In the genomic region with DNA sequence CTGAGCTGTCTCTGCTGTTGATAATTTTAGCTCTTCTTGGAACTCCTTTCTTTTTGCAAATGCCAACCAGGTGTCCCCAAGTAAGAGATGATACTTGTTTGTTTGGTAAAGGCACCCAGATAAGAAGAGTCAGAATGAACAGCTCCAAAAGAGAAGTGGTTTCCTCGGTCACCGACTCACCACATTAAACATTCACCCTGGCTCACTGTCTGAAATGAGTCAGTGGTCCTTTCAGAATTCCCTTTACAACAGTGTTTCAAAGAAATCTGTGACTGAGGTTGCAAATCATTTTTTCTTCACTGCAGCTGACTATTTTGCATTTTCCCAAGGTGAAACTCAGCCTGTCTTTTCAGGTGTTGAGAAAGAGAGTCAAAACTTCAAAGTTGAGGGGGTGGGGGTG, we compare ENCODE assay signal across 11 cellular contexts. TPM values are rescaled to one million over a fixed set of nuclear protein-coding genes. Genes with fewer than 3 reads are reported as not detected.
DNase-seq lines count a peak whose midpoint lies in the region; ATAC-seq and TF ChIP-seq lines count a peak whose summit lies in the region.
"Had no signal": no experiment of that assay in that cellular context is flagged by ENCODE, and none has a peak within 500 bp of the region (broad histone marks: within the 10 kb centered on the region; RNA-seq: fewer than 3 reads in every experiment).

No MANE protein-coding gene starts in this region.

- DNase-seq in GM13976 (ENCODE audit: low spot score) (peak; percentile 30), naive B cell (no peak), AG20443 (ENCODE audit: low spot score) (no peak), NCI-H1092 (lab: John Stamatoyannopoulos, UW) (no peak), H7 (no peak), erythroblast (lab: John Stamatoyannopoulos, UW) (no peak)
- peak; percentile 46 to 63 for DNase-seq in activated CD4-positive, alpha-beta T cell treated with anti-CD3 and anti-CD28 coated beads, Interleukin-2, amount 50 U/mL, for 48 hours
- DNase-seq: DMS153, NCI-H226 had no signal

- no peaks in the 10 kb centered on the region for H3K36me3 ChIP-seq in H7 (replicated peaks; ENCODE audit: control insufficient read depth, insufficient read depth, low read length)
- H3K36me3 ChIP-seq: neutrophil had no signal

- H3K4me1 Mint-ChIP-seq in naive B cell: peaks cover 83 to 98% (median 92%) of the 10 kb centered on the region in 3 donors

- peak overlapping the region; percentile 100 for H3K27ac Mint-ChIP-seq in naive B cell

- no peak for TF ChIP-seq CTCF in GM13976 (IDR thresholded peaks at IDR 0.05; ENCODE audit: borderline replicate concordance, control extremely low read depth, extremely low read depth, insufficient read depth, missing control alignments)

- no peaks in the 10 kb centered on the region for H3K27me3 Mint-ChIP-seq in naive B cell

- in situ Hi-C loops in GM13976 (cut with MboI; ENCODE audit: low sequenced_read_pairs, unreplicated experiment): loop anchor here (5.0 kb wide), 1 partner anchor 217 kb away; no protein-coding TSS in a partner anchor

- H3K36me3 Mint-ChIP-seq in naive B cell: no peaks in the 10 kb centered on the region

- H3K4me3 ChIP-seq in H7 (ENCODE audit: insufficient read depth, low read depth, low read length): no peak overlapping the region

- no peaks in the 10 kb centered on the region for H3K9me3 Mint-ChIP-seq in naive B cell

- peak; percentile 19 for ATAC-seq in HG03565 (IDR thresholded peaks at IDR 0.05; ENCODE audit: unreplicated experiment)
- no peak for ATAC-seq in naive B cell (ENCODE audit: low read depth in 2 of 2)

- no peak for TF ChIP-seq POLR2A in erythroblast (IDR thresholded peaks at IDR 0.05; ENCODE audit: low read length)

- no peaks in the 10 kb centered on the region for H3K27me3 ChIP-seq in H7 (ENCODE audit: control insufficient read depth, insufficient read depth, low read length)
- H3K27me3 ChIP-seq: neutrophil had no signal

- peak overlapping the region; percentile 55 to 91 (median 84) for H3K4me3 Mint-ChIP-seq in naive B cell

RNA-seq across cellular contexts. Expression of a gene that starts 16.2 kb away (rescaled TPM):
- polyA plus RNA-seq in naive B cell (ENCODE audit: low read depth in 6 of 6): 1,000 to 10,000 TPM; 1,969 to 4,468 (median 2,782) TPM
- total RNA-seq in H7 (2014; rRNA removed; shearing (Covaris generic)): 9.6 and 62.1 TPM in 2 replicates

Comparison
In these comparisons a context has a peak if more than half of its experiments do, and no peak if none do; other contexts are left out.
1. DNase-seq: peak in GM13976 (single experiment) and activated CD4-positive, alpha-beta T cell treated with anti-CD3 and anti-CD28 coated beads, Interleukin-2, amount 50 U/mL, for 48 hours (2 of 2); none in naive B cell (single experiment), AG20443 (single experiment), NCI-H1092 (single experiment), H7 (single experiment) and erythroblast (0 of 2).